ENCODE assay signal across 10 cellular contexts in genomic region chr11:59611570-59612565, GRCh38. TPM values are rescaled to one million over a fixed set of nuclear protein-coding genes. Genes with fewer than 3 reads are reported as not detected.
A peak's percentile ranks its signal among the peaks of the same experiment; 100 is the strongest.
DNase-seq lines count a peak whose midpoint lies in the region; ATAC-seq and TF ChIP-seq lines count a peak whose summit lies in the region.
"Had no signal": no experiment of that assay in that cellular context is flagged by ENCODE, and none has a peak within 500 bp of the region (broad histone marks: within the 10 kb centered on the region; RNA-seq: fewer than 3 reads in every experiment).

No MANE protein-coding gene starts in this region.

- H3K27ac ChIP-seq in heart right ventricle = peak overlapping the region; percentile 33 to 81 (median 66)
- no peak overlapping the region for H3K27ac ChIP-seq in PC-9

- no peak for DNase-seq in heart right ventricle
- no peak for DNase-seq in left cardiac atrium
- DNase-seq in PC-9 = no peak
- DNase-seq in iris pigment epithelial cell (ENCODE audit: low read depth) = peak; percentile 28
- no peak for DNase-seq in type B pancreatic cell (ENCODE audit: extremely low spot score, unreplicated experiment)
- no peak for DNase-seq in HUDEP-2 (lab: John Stamatoyannopoulos, UW; ENCODE audit: unreplicated experiment in 76 of 76)
- DNase-seq in activated CD8-positive, alpha-beta T cell treated with anti-CD3 and anti-CD28 coated beads for 36 hours = no peak
- DNase-seq in nucleus accumbens (lab: John Stamatoyannopoulos, UW) = no peak
- DNase-seq: activated T-cell treated with anti-CD3 and anti-CD28 coated beads, Interleukin-2, amount 50 U/mL, for 4 hours; H7 had no signal

- H3K4me3 ChIP-seq in heart right ventricle (peak overlapping the region in 5 of 10 donors; percentile 2 to 17 (median 6)), PC-9 (no peak overlapping the region)

- peak overlapping the region; percentile 72 for H3K27ac Mint-ChIP-seq in type B pancreatic cell
- H3K27ac Mint-ChIP-seq in activated CD8-positive, alpha-beta T cell treated with anti-CD3 and anti-CD28 coated beads for 36 hours = no peak overlapping the region

- BruUV-seq in PC-9 (replicated peaks; lab: Mats Ljungman, UMichigan) = no TSS peak

- peak overlapping the region; percentile 96 for H3K4me3 Mint-ChIP-seq in type B pancreatic cell
- no peak overlapping the region for H3K4me3 Mint-ChIP-seq in activated CD8-positive, alpha-beta T cell treated with anti-CD3 and anti-CD28 coated beads for 36 hours
- H3K4me3 Mint-ChIP-seq: activated T-cell treated with anti-CD3 and anti-CD28 coated beads, Interleukin-2, amount 50 U/mL, for 4 hours had no signal

- peaks cover 28% of the 10 kb centered on the region for H3K4me1 Mint-ChIP-seq in type B pancreatic cell (ENCODE audit: unreplicated experiment)
- peaks cover 44% of the 10 kb centered on the region for H3K4me1 Mint-ChIP-seq in activated CD8-positive, alpha-beta T cell treated with anti-CD3 and anti-CD28 coated beads for 36 hours (ENCODE audit: low read depth)

- no peaks in the 10 kb centered on the region for H3K9me2 ChIP-seq in PC-9 (ENCODE audit: insufficient read depth)

- no peak overlapping the region for H2AFZ ChIP-seq in PC-9

- CTCF ChIA-PET in PC-9 (lab: Charles Lee) = interaction anchor here (0.8 kb wide), 1 partner anchor 60 kb away, joined by 4 read pairs; no protein-coding TSS in a partner anchor
- CTCF ChIA-PET in activated CD8-positive, alpha-beta T cell treated with anti-CD3 and anti-CD28 coated beads for 36 hours (lab: Charles Lee) = interaction anchor here (1.3 kb wide), 1 partner anchor 17 kb away, joined by 3 read pairs; no protein-coding TSS in a partner anchor

- WGBS in heart right ventricle, 2 donors = 35 to 41% methylated on average over 6 of the region's 6 CpGs

- H3K27me3 Mint-ChIP-seq in type B pancreatic cell = no peaks in the 10 kb centered on the region
- H3K27me3 Mint-ChIP-seq in activated CD8-positive, alpha-beta T cell treated with anti-CD3 and anti-CD28 coated beads for 36 hours = no peaks in the 10 kb centered on the region

- H3K36me3 Mint-ChIP-seq in type B pancreatic cell = peaks cover 19% of the 10 kb centered on the region
- peaks cover 49% of the 10 kb centered on the region for H3K36me3 Mint-ChIP-seq in activated CD8-positive, alpha-beta T cell treated with anti-CD3 and anti-CD28 coated beads for 36 hours (ENCODE audit: low read depth)

- peak overlapping the region; percentile 6; the same call in 1 of the 2 replicates for H3K4me2 ChIP-seq in PC-9

- H3F3A ChIP-seq in PC-9 (ENCODE audit: insufficient read depth, low read depth) = peaks cover 3% of the 10 kb centered on the region; the same call in 1 of the 2 replicates

- POLR2A ChIA-PET in PC-9 (lab: Charles Lee; ENCODE audit: unreplicated experiment) = interaction anchor here (0.5 to 0.7 kb wide), 2 partner anchors 46 to 1025 kb away, joined by 3 to 4 read pairs; no protein-coding TSS in a partner anchor
- POLR2A ChIA-PET in activated CD8-positive, alpha-beta T cell treated with anti-CD3 and anti-CD28 coated beads for 36 hours (lab: Charles Lee) = interaction anchor here (0.6 to 1.3 kb wide), 2 partner anchors 41 to 57 kb away, joined by 3 to 4 read pairs; partner anchors contain the start of gene PATL1

- peaks cover 0 to 49% (median 30%) of the 10 kb centered on the region in 9 donors for H3K36me3 ChIP-seq in heart right ventricle
- peaks cover 62% of the 10 kb centered on the region for H3K36me3 ChIP-seq in PC-9 (ENCODE audit: low read depth)

- H3K79me2 ChIP-seq in PC-9 (ENCODE audit: low read depth) = peaks cover 53% of the 10 kb centered on the region

- H4K20me1 ChIP-seq in PC-9 (ENCODE audit: insufficient read depth) = peaks cover 78% of the 10 kb centered on the region

- H3K4me1 ChIP-seq in heart right ventricle (peaks cover 0 to 75% (median 46%) of the 10 kb centered on the region in 9 donors), PC-9 (replicated peaks; ENCODE audit: insufficient read depth) (peaks cover 33% of the 10 kb centered on the region)

- H3K9me3 ChIP-seq in heart right ventricle (no peaks in the 10 kb centered on the region), PC-9 (ENCODE audit: insufficient read depth, low read depth) (no peaks in the 10 kb centered on the region)

- TF ChIP-seq CTCF in heart right ventricle (IDR thresholded peaks at IDR 0.05) = no peak
- no peak for TF ChIP-seq CTCF in PC-9 (conservative IDR thresholded peaks at IDR 0.05)
- TF ChIP-seq CTCF in type B pancreatic cell (conservative IDR thresholded peaks at IDR 0.05) = no peak
- no peak for TF ChIP-seq CTCF in activated CD8-positive, alpha-beta T cell treated with anti-CD3 and anti-CD28 coated beads for 36 hours (IDR thresholded peaks at IDR 0.05)

- H3K9me3 Mint-ChIP-seq in type B pancreatic cell = no peaks in the 10 kb centered on the region
- no peaks in the 10 kb centered on the region for H3K9me3 Mint-ChIP-seq in activated CD8-positive, alpha-beta T cell treated with anti-CD3 and anti-CD28 coated beads for 36 hours
- H3K9me3 Mint-ChIP-seq: activated T-cell treated with anti-CD3 and anti-CD28 coated beads, Interleukin-2, amount 50 U/mL, for 4 hours had no signal

- intact Hi-C loops in heart right ventricle (cut with DNase I) = loop anchor here in 4 of 10 donors (5.0 to 10.0 kb wide), 3 partner anchors 35 to 47 kb away; no protein-coding TSS in a partner anchor
- intact Hi-C loops in left cardiac atrium (cut with DNase I) = loop anchor here in 1 of 2 donors (5.0 to 10.0 kb wide), 2 partner anchors 45 to 53 kb away; partner anchors contain the start of gene PATL1
- intact Hi-C loops in PC-9 (cut with micrococcal nuclease; ENCODE audit: unreplicated experiment) = no loop called here
- intact Hi-C loops in activated CD8-positive, alpha-beta T cell treated with anti-CD3 and anti-CD28 coated beads for 36 hours (cut with micrococcal nuclease) = no loop called here

- H3K27me3 ChIP-seq in heart right ventricle = no peaks in the 10 kb centered on the region
- no peaks in the 10 kb centered on the region for H3K27me3 ChIP-seq in PC-9 (ENCODE audit: insufficient read depth, low read depth)

- ATAC-seq in heart right ventricle (no peak), left cardiac atrium (no peak)
- no peak for ATAC-seq in activated CD8-positive, alpha-beta T cell treated with anti-CD3 and anti-CD28 coated beads for 36 hours
- ATAC-seq: activated T-cell treated with anti-CD3 and anti-CD28 coated beads, Interleukin-2, amount 50 U/mL, for 4 hours had no signal

RNA-seq across cellular contexts. Expression of gene OSBP, which starts 3.7 kb away (rescaled TPM):
- 10 to 100 TPM; 30.2 to 46.8 (median 39.3) TPM for total RNA-seq in heart right ventricle
- polyA plus RNA-seq in heart right ventricle = 10 to 100 TPM; 11.2 to 13.8 TPM
- total RNA-seq in left cardiac atrium = 10 to 100 TPM; 31.7 to 37.8 TPM
- 40.4 and 49.7 TPM in 2 replicates for total RNA-seq in PC-9 (2021)
- 42.4 and 44.5 TPM in 2 replicates for total RNA-seq in type B pancreatic cell (ENCODE audit: low replicate concordance)
- 10 to 100 TPM; 38.1 to 41.0 TPM for total RNA-seq in activated CD8-positive, alpha-beta T cell treated with anti-CD3 and anti-CD28 coated beads for 36 hours

RNA-seq across cellular contexts. Expression of gene PATL1, which starts 57.0 kb away (rescaled TPM):
- total RNA-seq in heart right ventricle (10 to 100 TPM; 20.2 to 30.4 (median 25.2) TPM), left cardiac atrium (10 to 100 TPM; 21.6 to 28.2 TPM), PC-9 (2021) (33.5 and 55.0 TPM in 2 replicates), type B pancreatic cell (ENCODE audit: low replicate concordance) (35.0 and 37.4 TPM in 2 replicates)
- polyA plus RNA-seq in heart right ventricle = 10 to 100 TPM in 1 of 2 donors, 1 to 10 TPM in 1; 9.0 to 13.8 TPM
- 10 to 100 TPM; 59.5 to 60.6 TPM for total RNA-seq in activated CD8-positive, alpha-beta T cell treated with anti-CD3 and anti-CD28 coated beads for 36 hours
